24 cellular contexts compared by ENCODE assay signal in the genomic region with DNA sequence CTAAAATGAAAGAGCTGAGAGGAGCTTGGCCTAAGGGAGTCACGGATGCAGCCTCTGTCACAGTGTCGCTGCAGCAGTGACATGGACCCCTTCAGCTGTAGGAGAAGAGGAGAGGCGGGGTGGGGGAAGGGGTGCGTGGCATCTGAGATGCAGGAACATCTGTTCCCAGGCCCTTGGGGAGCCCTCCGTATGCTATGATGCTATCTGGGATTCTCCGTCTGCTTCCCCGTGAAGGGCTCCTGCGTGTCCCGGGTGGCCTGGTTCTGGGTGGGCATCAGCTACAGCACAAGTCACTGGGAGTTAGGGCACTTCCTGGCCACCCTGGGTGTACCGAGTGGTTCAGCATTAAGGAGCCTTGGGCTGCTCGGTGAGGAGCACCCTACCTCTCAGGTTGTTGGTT. TPM values are rescaled to one million over a fixed set of nuclear protein-coding genes. Genes with fewer than 3 reads are reported as not detected.
DNase-seq lines count a peak whose midpoint lies in the region; ATAC-seq and TF ChIP-seq lines count a peak whose summit lies in the region.
"Had no signal": no experiment of that assay in that cellular context is flagged by ENCODE, and none has a peak within 500 bp of the region (broad histone marks: within the 10 kb centered on the region; RNA-seq: fewer than 3 reads in every experiment).

No MANE protein-coding gene starts in this region.

- TF ChIP-seq CTCF in chondrocyte (IDR thresholded peaks at IDR 0.05) = no peak
- TF ChIP-seq CTCF in uterus (IDR thresholded peaks at IDR 0.05) = no peak

- H3K27ac ChIP-seq in neuronal stem cell (replicated peaks; ENCODE audit: low read length) (no peak overlapping the region), uterus (no peak overlapping the region)
- H3K27ac ChIP-seq: BLaER1, epithelial cell of prostate had no signal

- H3K36me3 ChIP-seq in neuronal stem cell (replicated peaks in 1 of 2; ENCODE audit: control insufficient read depth in 2 of 2, insufficient read depth in 2 of 2, low read length in 2 of 2) = peaks cover 11% of the 10 kb centered on the region in 2 donors
- no peaks in the 10 kb centered on the region for H3K36me3 ChIP-seq in uterus
- H3K36me3 ChIP-seq: BLaER1 had no signal

- no peak overlapping the region for H3K14ac ChIP-seq in neuronal stem cell (ENCODE audit: low read length)

- TF ChIP-seq POLR2A in uterus (IDR thresholded peaks at IDR 0.05) = no peak

- no peak overlapping the region for H3K4ac ChIP-seq in neuronal stem cell (ENCODE audit: low read length)

- peak overlapping the region; percentile 50 for H3K23ac ChIP-seq in neuronal stem cell (ENCODE audit: low read depth, low read length, poor library complexity)

- H3K36me3 Mint-ChIP-seq in chondrocyte (ENCODE audit: low read depth) = peaks cover 13% of the 10 kb centered on the region
- H3K36me3 Mint-ChIP-seq: activated CD4-positive, alpha-beta memory T cell treated with anti-CD3 and anti-CD28 coated beads for 36 hours; activated naive CD8-positive, alpha-beta T cell; stimulated activated effector memory CD8-positive, alpha-beta T cell treated with anti-CD3 and anti-CD28 coated beads, Interleukin-12 subunit alpha, Interleukin-12 subunit beta, amount 100 ng/mL, for 72 hours had no signal

- peaks cover 17% of the 10 kb centered on the region for H3K4me1 Mint-ChIP-seq in chondrocyte (ENCODE audit: low read depth)

- no peak overlapping the region for H3K27ac Mint-ChIP-seq in chondrocyte (ENCODE audit: unreplicated experiment)
- H3K27ac Mint-ChIP-seq: activated CD4-positive, alpha-beta memory T cell treated with anti-CD3 and anti-CD28 coated beads for 36 hours; activated naive CD8-positive, alpha-beta T cell; activated T-helper 17 cell treated with anti-CD3 and anti-CD28 coated beads, Interleukin-2, amount 50 U/mL, for 72 hours; stimulated activated effector memory CD8-positive, alpha-beta T cell treated with anti-CD3 and anti-CD28 coated beads, Interleukin-12 subunit alpha, Interleukin-12 subunit beta, amount 100 ng/mL, for 72 hours had no signal

- no peaks in the 10 kb centered on the region for H3K27me3 ChIP-seq in neuronal stem cell (ENCODE audit: control insufficient read depth in 3 of 3, insufficient read depth in 3 of 3, low read depth in 1 of 3, low read length in 3 of 3)
- no peaks in the 10 kb centered on the region for H3K27me3 ChIP-seq in uterus
- H3K27me3 ChIP-seq: BLaER1 had no signal

- no peak for ATAC-seq in HG02798 (IDR thresholded peaks at IDR 0.05; ENCODE audit: poor library complexity, unreplicated experiment)
- ATAC-seq: activated T-helper 17 cell treated with anti-CD3 and anti-CD28 coated beads, Interleukin-2, amount 50 U/mL, for 72 hours; stimulated activated effector memory CD8-positive, alpha-beta T cell treated with anti-CD3 and anti-CD28 coated beads, Interleukin-12 subunit alpha, Interleukin-12 subunit beta, amount 100 ng/mL, for 72 hours had no signal

- H2BK12ac ChIP-seq in neuronal stem cell (ENCODE audit: low read length) = no peak overlapping the region

- no peak overlapping the region for H2AFZ ChIP-seq in neuronal stem cell (ENCODE audit: low read length)

- intact Hi-C loops in uterus (cut with DNase I; ENCODE audit: low total_unique reads) = no loop called here

- H2AK5ac ChIP-seq in neuronal stem cell (ENCODE audit: low read depth, low read length) = no peak overlapping the region

- no peak overlapping the region for H3K4me2 ChIP-seq in neuronal stem cell (ENCODE audit: insufficient read depth, low read length, poor library complexity, severe bottlenecking)
- H3K4me2 ChIP-seq: BLaER1, smooth muscle cell had no signal

- H4K8ac ChIP-seq in neuronal stem cell (ENCODE audit: low read depth, low read length) = no peak overlapping the region

- H3K4me3 ChIP-seq in neuronal stem cell (ENCODE audit: low read length in 2 of 2) (no peak overlapping the region), uterus (no peak overlapping the region)
- H3K4me3 ChIP-seq: BLaER1, smooth muscle cell had no signal

- H3K79me1 ChIP-seq in neuronal stem cell (ENCODE audit: low read depth, low read length) = no peaks in the 10 kb centered on the region

- peak overlapping the region; percentile 67 for H3K18ac ChIP-seq in neuronal stem cell (ENCODE audit: low read length)

- no peak overlapping the region for H2BK15ac ChIP-seq in neuronal stem cell (ENCODE audit: low read length)

- H4K91ac ChIP-seq in neuronal stem cell (ENCODE audit: low read depth, low read length, poor library complexity) = no peak overlapping the region

- H3K4me1 ChIP-seq in neuronal stem cell (ENCODE audit: control insufficient read depth in 2 of 2, insufficient read depth in 1 of 2, low read depth in 1 of 2, low read length in 2 of 2) (peaks cover 8 to 12% of the 10 kb centered on the region in 2 donors), uterus (no peaks in the 10 kb centered on the region)

- H3K27me3 Mint-ChIP-seq in chondrocyte (ENCODE audit: low read depth) = no peaks in the 10 kb centered on the region
- H3K27me3 Mint-ChIP-seq: activated naive CD8-positive, alpha-beta T cell; activated T-helper 17 cell treated with anti-CD3 and anti-CD28 coated beads, Interleukin-2, amount 50 U/mL, for 72 hours had no signal

- H3K4me3 Mint-ChIP-seq in chondrocyte (ENCODE audit: unreplicated experiment) = no peak overlapping the region
- H3K4me3 Mint-ChIP-seq: activated CD4-positive, alpha-beta memory T cell treated with anti-CD3 and anti-CD28 coated beads for 36 hours; activated naive CD8-positive, alpha-beta T cell; activated T-helper 17 cell treated with anti-CD3 and anti-CD28 coated beads, Interleukin-2, amount 50 U/mL, for 72 hours; stimulated activated effector memory CD8-positive, alpha-beta T cell treated with anti-CD3 and anti-CD28 coated beads, Interleukin-12 subunit alpha, Interleukin-12 subunit beta, amount 100 ng/mL, for 72 hours had no signal

- no peaks in the 10 kb centered on the region for H3K9me3 Mint-ChIP-seq in chondrocyte (ENCODE audit: low read depth)
- H3K9me3 Mint-ChIP-seq: activated CD4-positive, alpha-beta memory T cell treated with anti-CD3 and anti-CD28 coated beads for 36 hours; activated T-helper 17 cell treated with anti-CD3 and anti-CD28 coated beads, Interleukin-2, amount 50 U/mL, for 72 hours; stimulated activated effector memory CD8-positive, alpha-beta T cell treated with anti-CD3 and anti-CD28 coated beads, Interleukin-12 subunit alpha, Interleukin-12 subunit beta, amount 100 ng/mL, for 72 hours had no signal

- no CpG with 5 or more reads among the region's 11 CpGs for WGBS in neuronal stem cell (ENCODE audit: extremely low coverage in 2 of 2, insufficient read length in 2 of 2, insufficient replicate concordance in 1 of 2), 2 donors

- no peak overlapping the region for H2BK5ac ChIP-seq in neuronal stem cell (ENCODE audit: low read length)

- H2BK120ac ChIP-seq in neuronal stem cell (ENCODE audit: low read depth, low read length) = no peak overlapping the region

- H3K9me3 ChIP-seq in neuronal stem cell (replicated peaks in 1 of 2; ENCODE audit: control insufficient read depth in 2 of 2, insufficient read depth in 1 of 2, low read depth in 1 of 2, low read length in 2 of 2) = no peaks in the 10 kb centered on the region
- no peaks in the 10 kb centered on the region for H3K9me3 ChIP-seq in uterus
- H3K9me3 ChIP-seq: BLaER1, Caco-2 had no signal

- DNase-seq in DMS 273 (lab: John Stamatoyannopoulos, UW; ENCODE audit: unreplicated experiment) (peak; percentile 77), NCI-H2171 (lab: John Stamatoyannopoulos, UW) (peak; percentile 78), chondrocyte (ENCODE audit: low spot score) (peak; percentile 61), neuronal stem cell (ENCODE audit: low spot score) (no peak), uterus (no peak)
- DNase-seq in stimulated activated CD4-positive, alpha-beta T cell treated with anti-CD3 and anti-CD28 coated beads, Interleukin-2, amount 100 ng/mL, for 48 hours = no peak
- DNase-seq: ACHN; activated CD4-positive, alpha-beta memory T cell treated with anti-CD3 and anti-CD28 coated beads for 36 hours; activated CD4-positive, CD25-positive, alpha-beta regulatory T cell; activated CD8-positive, alpha-beta memory T cell treated with anti-CD3 and anti-CD28 coated beads, Interleukin-2, amount 50 U/mL, for 48 hours; Caco-2; KG1; mammary epithelial cell; NCI-H1436 treated with DMSO at 0.1 percent for 48 hours; occipital lobe; substantia nigra; SW 1271 had no signal

- no peak overlapping the region for H3K9ac ChIP-seq in neuronal stem cell (ENCODE audit: low read depth, low read length, poor library complexity)
- H3K9ac ChIP-seq: BLaER1 had no signal

RNA-seq across cellular contexts. Expression of a gene that starts 35.6 kb away (rescaled TPM):
- 1.7 to 1.9 TPM (median 1.8 TPM) in 3 replicates for total RNA-seq in chondrocyte
- polyA plus RNA-seq in neuronal stem cell (2013, experiment 1 of 2) = 1.0 TPM
- polyA plus RNA-seq in neuronal stem cell (2013, experiment 2 of 2) = 0.84 TPM
- total RNA-seq in uterus = 1 to 10 TPM; 1.7 to 8.1 (median 3.1) TPM
- total RNA-seq: activated CD4-positive, alpha-beta memory T cell treated with anti-CD3 and anti-CD28 coated beads for 36 hours had no signal

Comparison
In these comparisons a context has a peak if more than half of its experiments do, and no peak if none do; other contexts are left out.
1. DNase-seq: peak in DMS 273 (single experiment), NCI-H2171 (single experiment) and chondrocyte (single experiment); none in neuronal stem cell (single experiment), uterus (0 of 2) and stimulated activated CD4-positive, alpha-beta T cell treated with anti-CD3 and anti-CD28 coated beads, Interleukin-2, amount 100 ng/mL, for 48 hours (0 of 2).